Comparison of ENCODE assay signal across 16 cellular contexts in the genomic region with DNA sequence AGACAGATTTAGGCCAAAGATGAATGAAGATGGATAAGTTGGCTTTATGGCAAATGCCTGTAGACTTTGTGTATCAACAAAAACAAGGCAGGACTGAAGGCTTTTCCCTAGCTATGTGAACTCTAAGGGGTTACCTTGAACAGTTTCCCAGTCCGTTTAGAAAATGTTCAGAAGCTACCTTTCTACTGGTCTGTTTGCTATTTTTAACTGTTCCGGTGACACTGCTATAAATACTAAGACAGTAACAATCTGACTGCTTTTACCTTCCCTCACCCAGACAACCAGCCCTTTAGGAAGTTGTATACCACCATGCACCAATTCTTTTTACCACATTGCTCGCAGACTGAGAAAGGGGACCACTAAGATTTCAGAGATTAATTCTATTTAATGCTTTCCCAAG.
DNase-seq lines count a peak whose midpoint lies in the region; ATAC-seq and TF ChIP-seq lines count a peak whose summit lies in the region.
"Had no signal": no experiment of that assay in that cellular context is flagged by ENCODE, and none has a peak within 500 bp of the region (broad histone marks: within the 10 kb centered on the region; RNA-seq: fewer than 3 reads in every experiment).

No MANE protein-coding gene starts in this region.

- peak overlapping the region; percentile 76 for H3K27ac Mint-ChIP-seq in progenitor cell of endocrine pancreas
- H3K27ac Mint-ChIP-seq in stimulated activated memory B cell treated with anti-CD40 and anti-IgM and Interleukin-4, amounts not matched to agents 10 μg/mL and 1 μg/mL and 100 μg/mL, for 72 hours = no peak overlapping the region
- H3K27ac Mint-ChIP-seq: B cell; CD4-positive, alpha-beta memory T cell had no signal

- H4K20me1 ChIP-seq in MM.1S (ENCODE audit: insufficient read depth, low read length) = no peaks in the 10 kb centered on the region

- H3F3A ChIP-seq in MM.1S (ENCODE audit: insufficient read depth, low read length) = 0 out of 2 replicates have a peak, but pooled peaks cover 10% of the 10 kb centered on the region

- peak overlapping the region; percentile 56 for H2AFZ ChIP-seq in MM.1S (ENCODE audit: low read length)

- peak overlapping the region; percentile 72 for H3K27ac ChIP-seq in MM.1S (ENCODE audit: low read length)
- H3K27ac ChIP-seq in left ventricle myocardium inferior (replicated peaks) = peak overlapping the region; percentile 51

- H3K4me1 ChIP-seq in MM.1S (ENCODE audit: low read length) (peaks cover 25% of the 10 kb centered on the region), left ventricle myocardium inferior (peaks cover 20% of the 10 kb centered on the region)

- no peaks in the 10 kb centered on the region for H3K79me2 ChIP-seq in MM.1S (ENCODE audit: low read length)

- peak; percentile 20 for DNase-seq in GM12865 (ENCODE audit: low read depth)
- peak; percentile 51 for DNase-seq in MM.1S
- no peak for DNase-seq in left ventricle myocardium inferior
- no peak for DNase-seq in progenitor cell of endocrine pancreas (ENCODE audit: low spot score, unreplicated experiment)
- DNase-seq in 8988T = no peak
- no peak for DNase-seq in DMS 273 treated with DMSO at 0.1 percent for 48 hours (lab: John Stamatoyannopoulos, UW)
- no peak for DNase-seq in stimulated activated CD8-positive, alpha-beta memory T cell treated with anti-CD3 and anti-CD28 coated beads, Interleukin-4, amount 100 ng/mL, for 48 hours
- DNase-seq: CD4-positive, alpha-beta memory T cell; H7; MG63; NCI-H1105 treated with DMSO at 0.1 percent for 48 hours; NCI-H187; NCI-H446; SHP77 had no signal

- H3K4me3 ChIP-seq in GM12865 (ENCODE audit: low read depth, low read length) (no peak overlapping the region), MM.1S (ENCODE audit: low read length) (peak overlapping the region; percentile 41), left ventricle myocardium inferior (no peak overlapping the region)
- H3K4me3 ChIP-seq: MG63 had no signal

- no peaks in the 10 kb centered on the region for H3K27me3 Mint-ChIP-seq in progenitor cell of endocrine pancreas
- no peaks in the 10 kb centered on the region for H3K27me3 Mint-ChIP-seq in stimulated activated memory B cell treated with anti-CD40 and anti-IgM and Interleukin-4, amounts not matched to agents 10 μg/mL and 1 μg/mL and 100 μg/mL, for 72 hours
- H3K27me3 Mint-ChIP-seq: B cell; CD4-positive, alpha-beta memory T cell had no signal

- no peaks in the 10 kb centered on the region for H3K9me3 Mint-ChIP-seq in progenitor cell of endocrine pancreas (ENCODE audit: low read depth)
- no peaks in the 10 kb centered on the region for H3K9me3 Mint-ChIP-seq in stimulated activated memory B cell treated with anti-CD40 and anti-IgM and Interleukin-4, amounts not matched to agents 10 μg/mL and 1 μg/mL and 100 μg/mL, for 72 hours
- H3K9me3 Mint-ChIP-seq: CD4-positive, alpha-beta memory T cell had no signal

- no peaks in the 10 kb centered on the region for H3K9me2 ChIP-seq in MM.1S (replicated peaks; ENCODE audit: insufficient read depth, low read length)

- H3K36me3 ChIP-seq in MM.1S (replicated peaks; ENCODE audit: insufficient read depth, low read length) (no peaks in the 10 kb centered on the region), left ventricle myocardium inferior (peaks cover 11% of the 10 kb centered on the region)

- intact Hi-C loops in left ventricle myocardium inferior (cut with micrococcal nuclease) = no loop called here

- H3K4me2 ChIP-seq in MM.1S (ENCODE audit: low read depth, low read length) = peak overlapping the region; percentile 66

- H3K9ac ChIP-seq in MM.1S (ENCODE audit: low read length) = no peak overlapping the region

- TF ChIP-seq CTCF in GM12865 (IDR thresholded peaks at IDR 0.05; ENCODE audit: insufficient read depth, low read depth, low read length, missing control alignments) (no peak), MM.1S (IDR thresholded peaks at IDR 0.05; ENCODE audit: low read length) (no peak), left ventricle myocardium inferior (IDR thresholded peaks at IDR 0.05; ENCODE audit: borderline replicate concordance) (no peak), progenitor cell of endocrine pancreas (IDR thresholded peaks at IDR 0.05; ENCODE audit: unreplicated experiment) (no peak)

- H3K27me3 ChIP-seq in MM.1S (replicated peaks; ENCODE audit: insufficient read depth, low read length) (no peaks in the 10 kb centered on the region), left ventricle myocardium inferior (ENCODE audit: low read depth) (no peaks in the 10 kb centered on the region)
- H3K27me3 ChIP-seq: MG63 had no signal

- H3K9me3 ChIP-seq in MM.1S (replicated peaks; ENCODE audit: insufficient read depth, low read length) (no peaks in the 10 kb centered on the region), left ventricle myocardium inferior (replicated peaks) (no peaks in the 10 kb centered on the region)
- H3K9me3 ChIP-seq: MG63 had no signal

- no peak overlapping the region for H3K4me3 Mint-ChIP-seq in progenitor cell of endocrine pancreas (ENCODE audit: low read depth)
- H3K4me3 Mint-ChIP-seq in stimulated activated memory B cell treated with anti-CD40 and anti-IgM and Interleukin-4, amounts not matched to agents 10 μg/mL and 1 μg/mL and 100 μg/mL, for 72 hours = no peak overlapping the region
- H3K4me3 Mint-ChIP-seq: B cell; CD4-positive, alpha-beta memory T cell had no signal

- H3K36me3 Mint-ChIP-seq in progenitor cell of endocrine pancreas (ENCODE audit: insufficient read depth) = no peaks in the 10 kb centered on the region
- no peaks in the 10 kb centered on the region for H3K36me3 Mint-ChIP-seq in stimulated activated memory B cell treated with anti-CD40 and anti-IgM and Interleukin-4, amounts not matched to agents 10 μg/mL and 1 μg/mL and 100 μg/mL, for 72 hours

- peaks cover 30% of the 10 kb centered on the region for H3K4me1 Mint-ChIP-seq in progenitor cell of endocrine pancreas (ENCODE audit: low read depth)
- H3K4me1 Mint-ChIP-seq in stimulated activated memory B cell treated with anti-CD40 and anti-IgM and Interleukin-4, amounts not matched to agents 10 μg/mL and 1 μg/mL and 100 μg/mL, for 72 hours = no peaks in the 10 kb centered on the region
- H3K4me1 Mint-ChIP-seq: B cell had no signal

- ATAC-seq in stimulated activated memory B cell treated with anti-CD40 and anti-IgM and Interleukin-4, amounts not matched to agents 10 μg/mL and 1 μg/mL and 100 μg/mL, for 72 hours = no peak

Comparison
In these comparisons a context has a peak if more than half of its experiments do, and no peak if none do; other contexts are left out.
1. DNase-seq: peak in GM12865 (single experiment) and MM.1S (single experiment); none in left ventricle myocardium inferior (single experiment), progenitor cell of endocrine pancreas (single experiment), 8988T (single experiment), DMS 273 treated with DMSO at 0.1 percent for 48 hours (single experiment) and stimulated activated CD8-positive, alpha-beta memory T cell treated with anti-CD3 and anti-CD28 coated beads, Interleukin-4, amount 100 ng/mL, for 48 hours (single experiment).